ENCODE assay signal across 21 cellular contexts in genomic region chr7:137948845-137949330, GRCh38. TPM values are rescaled to one million over a fixed set of nuclear protein-coding genes. Genes with fewer than 3 reads are reported as not detected.
A peak's percentile ranks its signal among the peaks of the same experiment; 100 is the strongest.
DNase-seq lines count a peak whose midpoint lies in the region; ATAC-seq and TF ChIP-seq lines count a peak whose summit lies in the region.
"Had no signal": no experiment of that assay in that cellular context is flagged by ENCODE, and none has a peak within 500 bp of the region (broad histone marks: within the 10 kb centered on the region; RNA-seq: fewer than 3 reads in every experiment).

No MANE protein-coding gene starts in this region.

- intact Hi-C loops in Right ventricle myocardium superior (cut with DNase I), result no loop called here

- no peaks in the 10 kb centered on the region for H3K9me3 ChIP-seq in right atrium auricular region
- H3K9me3 ChIP-seq in duodenal mucosa (ENCODE audit: control insufficient read depth in 1 of 2, low read length in 2 of 2), result no peaks in the 10 kb centered on the region
- no peaks in the 10 kb centered on the region for H3K9me3 ChIP-seq in osteoblast (ENCODE audit: low read depth, low read length)

- H3K27ac ChIP-seq in right atrium auricular region, result peak overlapping the region; percentile 33 to 63
- H3K27ac ChIP-seq in duodenal mucosa (ENCODE audit: low read depth, low read length), result peak overlapping the region; percentile 1
- peak overlapping the region; percentile 4 for H3K27ac ChIP-seq in osteoblast (ENCODE audit: low read depth, low read length)
- H3K27ac ChIP-seq: GM23248, PC-9 had no signal

- DNase-seq in right atrium auricular region (ENCODE audit: low spot score) (no peak), Right ventricle myocardium superior (no peak), osteoblast (ENCODE audit: insufficient read length, low spot score, missing footprints) (no peak), NCI-H1048 (lab: John Stamatoyannopoulos, UW) (no peak)
- no peak for DNase-seq in activated effector memory CD4-positive, alpha-beta T cell treated with Interleukin-2 at 50 U/mL for 16 hours
- DNase-seq: Calu3; CD4-positive, CD25-positive, alpha-beta regulatory T cell; DMS79 treated with DMSO at 0.1 percent for 48 hours; GM23248; KBM-7; NCI-H1092 treated with DMSO at 0.1 percent for 48 hours; NCI-H1694; NCI-H446; NCI-H748 treated with DMSO at 0.1 percent for 48 hours; PC-9 had no signal

- no peak overlapping the region for H3K4me2 ChIP-seq in osteoblast (ENCODE audit: insufficient read depth, low read length)
- H3K4me2 ChIP-seq: PC-9 had no signal

- H3K4me3 ChIP-seq in right atrium auricular region, result no peak overlapping the region
- H3K4me3 ChIP-seq in duodenal mucosa (ENCODE audit: low read depth in 1 of 2, low read length in 2 of 2), result peak overlapping the region in 1 of 2 donors; percentile 6
- no peak overlapping the region for H3K4me3 ChIP-seq in osteoblast (ENCODE audit: insufficient read depth, low read length)
- H3K4me3 ChIP-seq: GM23248, PC-9 had no signal

- H3K27me3 ChIP-seq in right atrium auricular region (no peaks in the 10 kb centered on the region), duodenal mucosa (ENCODE audit: control insufficient read depth in 1 of 2, insufficient read depth in 2 of 2, low read length in 2 of 2) (no peaks in the 10 kb centered on the region), osteoblast (ENCODE audit: insufficient read depth, low read length) (no peaks in the 10 kb centered on the region)

- H3K4me1 ChIP-seq in right atrium auricular region, result peaks cover 0 to 71% of the 10 kb centered on the region in 2 donors
- H3K4me1 ChIP-seq in duodenal mucosa (ENCODE audit: control insufficient read depth in 1 of 2, insufficient read depth in 2 of 2, low read length in 2 of 2), result peaks cover 64 to 67% of the 10 kb centered on the region in 2 donors
- H3K4me1 ChIP-seq in osteoblast (ENCODE audit: insufficient read depth, low read length), result peaks cover 29% of the 10 kb centered on the region

- TF ChIP-seq CTCF in right atrium auricular region (IDR thresholded peaks at IDR 0.05) (no peak), osteoblast (IDR thresholded peaks at IDR 0.05; ENCODE audit: extremely low read depth, low read depth, low read length) (no peak)

- H2AFZ ChIP-seq in osteoblast (ENCODE audit: low read length), result no peak overlapping the region
- H2AFZ ChIP-seq: GM23248, PC-9 had no signal

- H3K36me3 ChIP-seq in right atrium auricular region (no peaks in the 10 kb centered on the region), duodenal mucosa (ENCODE audit: control insufficient read depth in 1 of 2, insufficient read depth in 2 of 2, low read length in 2 of 2) (no peaks in the 10 kb centered on the region), osteoblast (ENCODE audit: insufficient read depth, low read length) (peaks cover 25% of the 10 kb centered on the region)

- ATAC-seq in Right ventricle myocardium superior (ENCODE audit: poor library complexity) (no peak), HG02885 (IDR thresholded peaks at IDR 0.05; ENCODE audit: poor library complexity, unreplicated experiment) (no peak), GM19467 (IDR thresholded peaks at IDR 0.05; ENCODE audit: unreplicated experiment) (no peak)
- ATAC-seq: HCT116, Right ventricle myocardium inferior, SK-N-SH treated with all-trans-retinoic acid at 6 μM for 48 hours had no signal

- H3K9ac ChIP-seq in duodenal mucosa (ENCODE audit: low read depth in 1 of 2, low read length in 2 of 2), result no peak overlapping the region
- H3K9ac ChIP-seq: GM23248 had no signal

- peaks cover 93% of the 10 kb centered on the region for H3K79me2 ChIP-seq in osteoblast (ENCODE audit: insufficient read depth, low read length)

- peaks cover 8% of the 10 kb centered on the region for H4K20me1 ChIP-seq in osteoblast (ENCODE audit: insufficient read depth, low read length)

RNA-seq across cellular contexts. Expression of gene CREB3L2, which starts 53.0 kb away (rescaled TPM):
- total RNA-seq in right atrium auricular region (10 to 100 TPM; 25.6 to 39.6 TPM), Right ventricle myocardium superior (18.1 TPM), osteoblast (26.5 and 28.6 TPM in 2 replicates)
